In genomic region chr2:12451726-12452125, GRCh38 we compare ENCODE assay signal across 9 cellular contexts.
DNase-seq lines count a peak whose midpoint lies in the region; ATAC-seq, FAIRE-seq and TF ChIP-seq lines count a peak whose summit lies in the region.
"Had no signal": no experiment of that assay in that cellular context is flagged by ENCODE, and none has a peak within 500 bp of the region (broad histone marks: within the 10 kb centered on the region; RNA-seq: fewer than 3 reads in every experiment).

No MANE protein-coding gene starts in this region.

- H4K91ac ChIP-seq in neuronal stem cell (ENCODE audit: low read depth, low read length, poor library complexity), result no peak overlapping the region

- whole genome bisulfite sequencing in neuronal stem cell (ENCODE audit: extremely low coverage in 2 of 2, insufficient read length in 2 of 2, insufficient replicate concordance in 1 of 2), 2 donors, result no CpG with 5 or more reads among the region's 5 CpGs

- CTCF ChIA-PET in CD8-positive, alpha-beta T cell (lab: Charles Lee), result interaction anchor here (0.9 to 3.0 kb wide), 2 partner anchors 265 to 588 kb away, joined by 3 to 11 read pairs; partner anchors contain the start of gene TRIB2

- no peak for ATAC-seq in CD8-positive, alpha-beta T cell
- no peak for ATAC-seq in esophagus mucosa

- no peaks in the 10 kb centered on the region for H3K27me3 ChIP-seq in CD8-positive, alpha-beta T cell (ENCODE audit: insufficient read depth, low read length)
- H3K27me3 ChIP-seq in bronchial epithelial cell (ENCODE audit: control insufficient read depth, insufficient read depth, low read length), result no peaks in the 10 kb centered on the region
- no peaks in the 10 kb centered on the region for H3K27me3 ChIP-seq in neuronal stem cell (ENCODE audit: control insufficient read depth in 3 of 3, insufficient read depth in 3 of 3, low read depth in 1 of 3, low read length in 3 of 3)

- H3K9ac ChIP-seq in neuronal stem cell (ENCODE audit: low read depth, low read length, poor library complexity), result no peak overlapping the region

- no peak for FAIRE-seq in bronchial epithelial cell (lab: Jason Lieb, UNC)

- H3K27ac ChIP-seq in CD8-positive, alpha-beta T cell (ENCODE audit: low read depth, low read length), result no peak overlapping the region
- H3K27ac ChIP-seq in neuronal stem cell (replicated peaks; ENCODE audit: low read length) (no peak overlapping the region), caudate nucleus (ENCODE audit: low read depth, low read length) (no peak overlapping the region)

- no peak overlapping the region for H2BK12ac ChIP-seq in neuronal stem cell (ENCODE audit: low read length)

- peaks cover 11% of the 10 kb centered on the region for H3K4me1 ChIP-seq in CD8-positive, alpha-beta T cell (ENCODE audit: insufficient read depth, low read length)
- H3K4me1 ChIP-seq in neuronal stem cell (ENCODE audit: control insufficient read depth in 2 of 2, insufficient read depth in 1 of 2, low read depth in 1 of 2, low read length in 2 of 2), result peaks cover 4 to 8% of the 10 kb centered on the region in 2 donors

- no peak overlapping the region for H3K4me2 ChIP-seq in neuronal stem cell (ENCODE audit: insufficient read depth, low read length, poor library complexity, severe bottlenecking)

- H3K9me3 ChIP-seq in CD8-positive, alpha-beta T cell (ENCODE audit: low read length), result no peaks in the 10 kb centered on the region
- peaks cover 0 to 3% of the 10 kb centered on the region in 2 donors for H3K9me3 ChIP-seq in neuronal stem cell (replicated peaks in 1 of 2; ENCODE audit: control insufficient read depth in 2 of 2, insufficient read depth in 1 of 2, low read depth in 1 of 2, low read length in 2 of 2)

- POLR2A ChIA-PET in CD8-positive, alpha-beta T cell (lab: Charles Lee), result interaction anchor here (0.6 to 1.6 kb wide), 4 partner anchors 14 to 186 kb away, joined by 3 to 7 read pairs (median 4); no protein-coding TSS in a partner anchor

- no peak overlapping the region for H3K18ac ChIP-seq in neuronal stem cell (ENCODE audit: low read length)

- peaks cover 30% of the 10 kb centered on the region for H3K4me1 Mint-ChIP-seq in CD8-positive, alpha-beta T cell (ENCODE audit: low read depth)

- H3K79me1 ChIP-seq in neuronal stem cell (ENCODE audit: low read depth, low read length), result no peaks in the 10 kb centered on the region

- H4K8ac ChIP-seq in neuronal stem cell (ENCODE audit: low read depth, low read length), result no peak overlapping the region

- no peak overlapping the region for H2BK5ac ChIP-seq in neuronal stem cell (ENCODE audit: low read length)

- H3K27ac Mint-ChIP-seq in CD8-positive, alpha-beta T cell, result peak overlapping the region; percentile 78

- H2AK5ac ChIP-seq in neuronal stem cell (ENCODE audit: low read depth, low read length), result no peak overlapping the region

- no peaks in the 10 kb centered on the region for H3K9me3 Mint-ChIP-seq in CD8-positive, alpha-beta T cell

- no peak overlapping the region for H2BK15ac ChIP-seq in neuronal stem cell (ENCODE audit: low read length)

- intact Hi-C loops in CD8-positive, alpha-beta T cell (cut with DNase I, micrococcal nuclease), result no loop called here

- no peaks in the 10 kb centered on the region for H3K36me3 ChIP-seq in CD8-positive, alpha-beta T cell (ENCODE audit: insufficient read depth, low read length)
- no peaks in the 10 kb centered on the region for H3K36me3 ChIP-seq in bronchial epithelial cell (ENCODE audit: control insufficient read depth, insufficient read depth, low read length)
- no peaks in the 10 kb centered on the region for H3K36me3 ChIP-seq in neuronal stem cell (replicated peaks in 1 of 2; ENCODE audit: control insufficient read depth in 2 of 2, insufficient read depth in 2 of 2, low read length in 2 of 2)

- H3K4me3 ChIP-seq in CD8-positive, alpha-beta T cell (ENCODE audit: low read depth, low read length), result no peak overlapping the region
- no peak overlapping the region for H3K4me3 ChIP-seq in bronchial epithelial cell (ENCODE audit: low read depth, low read length)
- H3K4me3 ChIP-seq in neuronal stem cell (ENCODE audit: low read length in 2 of 2), result no peak overlapping the region

- H3K27me3 Mint-ChIP-seq in CD8-positive, alpha-beta T cell (ENCODE audit: low read depth), result no peaks in the 10 kb centered on the region

- no peak for TF ChIP-seq CTCF in CD8-positive, alpha-beta T cell (IDR thresholded peaks at IDR 0.05)
- no peak for TF ChIP-seq CTCF in bronchial epithelial cell (IDR thresholded peaks at IDR 0.05; ENCODE audit: insufficient read depth, low read length, severe bottlenecking)

- H3K4ac ChIP-seq in neuronal stem cell (ENCODE audit: low read length), result no peak overlapping the region

- no peaks in the 10 kb centered on the region for H3K36me3 Mint-ChIP-seq in CD8-positive, alpha-beta T cell

- no peak overlapping the region for H3K23ac ChIP-seq in neuronal stem cell (ENCODE audit: low read depth, low read length, poor library complexity)

- H3K14ac ChIP-seq in neuronal stem cell (ENCODE audit: low read length), result no peak overlapping the region

- H3K4me3 Mint-ChIP-seq in CD8-positive, alpha-beta T cell, result peak overlapping the region; percentile 69

- H2BK120ac ChIP-seq in neuronal stem cell (ENCODE audit: low read depth, low read length), result no peak overlapping the region

- peak overlapping the region; percentile 19 for H2AFZ ChIP-seq in neuronal stem cell (ENCODE audit: low read length)

- DNase-seq in CD8-positive, alpha-beta T cell, result no peak
- peak; percentile 26 for DNase-seq in NCI-H226
- DNase-seq in bronchial epithelial cell (ENCODE audit: low read depth), result peak; percentile 42
- DNase-seq in neuronal stem cell (ENCODE audit: low spot score), result no peak
- DNase-seq in caudate nucleus (lab: John Stamatoyannopoulos, UW), result no peak
- DNase-seq in NCI-H2227 (lab: John Stamatoyannopoulos, UW; ENCODE audit: unreplicated experiment), result no peak
- DNase-seq in EL, result no peak
- DNase-seq: NCI-H1092 treated with DMSO at 0.1 percent for 48 hours had no signal

Comparison
In these comparisons a context has a peak if more than half of its experiments do, and no peak if none do; other contexts are left out.
1. DNase-seq: peak in NCI-H226 (single experiment) and bronchial epithelial cell (single experiment); none in CD8-positive, alpha-beta T cell (0 of 7), neuronal stem cell (single experiment), caudate nucleus (0 of 61), NCI-H2227 (single experiment) and EL (single experiment).